15 cellular contexts compared by ENCODE assay signal in the genomic region with DNA sequence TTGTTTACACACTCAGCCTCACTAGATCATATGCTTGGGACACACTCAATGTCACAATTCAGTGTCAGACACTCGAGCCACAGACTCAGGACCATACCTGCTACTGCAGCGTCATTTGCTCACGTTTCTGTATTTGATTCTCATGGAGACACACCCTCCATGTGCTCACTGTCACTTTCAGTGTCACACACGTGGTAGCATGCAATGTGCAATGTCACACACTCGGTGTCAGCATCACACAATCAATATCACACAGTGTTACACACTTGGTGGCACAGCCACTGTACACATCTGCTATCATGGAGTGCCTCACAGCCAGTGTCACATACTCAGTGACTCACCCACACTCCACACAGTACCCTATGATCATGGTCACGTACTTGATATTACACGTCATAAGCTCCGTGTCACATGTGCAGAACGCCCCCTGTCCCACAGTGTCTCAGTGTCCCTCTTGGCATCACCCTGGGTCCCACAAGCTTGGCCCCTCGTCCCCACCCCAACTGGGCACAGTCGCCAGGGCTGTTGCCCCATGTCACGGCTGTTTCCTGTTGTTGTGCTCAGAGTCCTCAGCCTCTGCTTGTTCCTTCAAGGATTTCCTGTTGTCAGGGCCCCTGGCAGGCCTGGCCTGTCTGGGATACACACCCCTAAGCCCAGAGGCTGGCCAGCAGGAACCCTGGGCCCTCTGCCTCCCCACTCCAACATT. TPM values are rescaled to one million over a fixed set of nuclear protein-coding genes. Genes with fewer than 3 reads are reported as not detected.
DNase-seq lines count a peak whose midpoint lies in the region; ATAC-seq and TF ChIP-seq lines count a peak whose summit lies in the region.
"Had no signal": no experiment of that assay in that cellular context is flagged by ENCODE, and none has a peak within 500 bp of the region (broad histone marks: within the 10 kb centered on the region; RNA-seq: fewer than 3 reads in every experiment).

No MANE protein-coding gene starts in this region.

- no peaks in the 10 kb centered on the region for H3K27me3 ChIP-seq in prostate gland (replicated peaks; ENCODE audit: insufficient read depth)

- no peaks in the 10 kb centered on the region for H3K27me3 Mint-ChIP-seq in activated naive CD8-positive, alpha-beta T cell treated with anti-CD3 and anti-CD28 coated beads, Interleukin-2, amount 50 U/mL, for 24 hours

- ATAC-seq in activated naive CD8-positive, alpha-beta T cell treated with anti-CD3 and anti-CD28 coated beads, Interleukin-2, amount 50 U/mL, for 24 hours = peak; percentile 31
- peak; percentile 36 for ATAC-seq in left ventricle myocardium superior
- no peak for ATAC-seq in GM21825 (IDR thresholded peaks at IDR 0.05; ENCODE audit: unreplicated experiment)
- ATAC-seq in GM21528 (IDR thresholded peaks at IDR 0.05; ENCODE audit: low FRiP score, unreplicated experiment) = no peak
- ATAC-seq in GM21576 (IDR thresholded peaks at IDR 0.05; ENCODE audit: unreplicated experiment) = no peak

- DNase-seq in AG08395 (ENCODE audit: low spot score) (peak; percentile 57), left ventricle myocardium superior (peak; percentile 64), prostate gland (ENCODE audit: low spot score) (no peak), islet precursor cell (no peak)
- no peak for DNase-seq in activated naive CD8-positive, alpha-beta T cell treated with anti-CD3 and anti-CD28 coated beads, Interleukin-2, amount 50 U/mL, for 24 hours
- DNase-seq: activated B cell treated with CpG ODN at 0.5 μM for 24 hours, activated gamma-delta T cell, HCEC 1CT, NCI-H2227 treated with DMSO at 0.1 percent for 48 hours, RPMI8226 had no signal

- intact Hi-C loops in left ventricle myocardium superior (cut with micrococcal nuclease) = no loop called here
- intact Hi-C loops in prostate gland (cut with DNase I) = no loop called here

- peaks cover 11% of the 10 kb centered on the region for H3K4me1 ChIP-seq in prostate gland (replicated peaks)

- H3K4me3 ChIP-seq in prostate gland = no peak overlapping the region

- WGBS in prostate gland = 93% methylated on average over 12 of the region's 12 CpGs

- TF ChIP-seq CTCF in prostate gland (IDR thresholded peaks at IDR 0.05) = no peak

- H3K27ac ChIP-seq in prostate gland = peak overlapping the region; percentile 57 to 71
- H3K27ac ChIP-seq: neutrophil had no signal

- H3K36me3 Mint-ChIP-seq in activated naive CD8-positive, alpha-beta T cell treated with anti-CD3 and anti-CD28 coated beads, Interleukin-2, amount 50 U/mL, for 24 hours (ENCODE audit: low read depth) = no peaks in the 10 kb centered on the region

- no peak overlapping the region for H3K27ac Mint-ChIP-seq in activated naive CD8-positive, alpha-beta T cell treated with anti-CD3 and anti-CD28 coated beads, Interleukin-2, amount 50 U/mL, for 24 hours
- H3K27ac Mint-ChIP-seq: activated B cell treated with CpG ODN at 0.5 μM for 24 hours had no signal

- H3K36me3 ChIP-seq in prostate gland = no peaks in the 10 kb centered on the region
- H3K36me3 ChIP-seq: neutrophil had no signal

- H3K4me1 Mint-ChIP-seq in activated naive CD8-positive, alpha-beta T cell treated with anti-CD3 and anti-CD28 coated beads, Interleukin-2, amount 50 U/mL, for 24 hours = peaks cover 16% of the 10 kb centered on the region

- no peak overlapping the region for H3K4me3 Mint-ChIP-seq in activated naive CD8-positive, alpha-beta T cell treated with anti-CD3 and anti-CD28 coated beads, Interleukin-2, amount 50 U/mL, for 24 hours
- H3K4me3 Mint-ChIP-seq: activated B cell treated with CpG ODN at 0.5 μM for 24 hours had no signal

- no peaks in the 10 kb centered on the region for H3K9me3 Mint-ChIP-seq in activated naive CD8-positive, alpha-beta T cell treated with anti-CD3 and anti-CD28 coated beads, Interleukin-2, amount 50 U/mL, for 24 hours
- H3K9me3 Mint-ChIP-seq: activated B cell treated with CpG ODN at 0.5 μM for 24 hours had no signal

- TF ChIP-seq POLR2A in prostate gland (IDR thresholded peaks at IDR 0.05) = no peak

- no peaks in the 10 kb centered on the region for H3K9me3 ChIP-seq in prostate gland
- H3K9me3 ChIP-seq: neutrophil had no signal

RNA-seq across cellular contexts. Expression of a gene that starts 49.6 kb away (rescaled TPM):
- 30.0 TPM for total RNA-seq in left ventricle myocardium superior
- 10 to 100 TPM; 24.2 to 47.7 TPM for total RNA-seq in prostate gland
- total RNA-seq: G401 had no signal

Comparison
In these comparisons a context has a peak if more than half of its experiments do, and no peak if none do; other contexts are left out.
1. DNase-seq: peak in AG08395 (single experiment) and left ventricle myocardium superior (single experiment); none in activated naive CD8-positive, alpha-beta T cell treated with anti-CD3 and anti-CD28 coated beads, Interleukin-2, amount 50 U/mL, for 24 hours (single experiment), prostate gland (single experiment) and islet precursor cell (single experiment).
2. ATAC-seq: peak in activated naive CD8-positive, alpha-beta T cell treated with anti-CD3 and anti-CD28 coated beads, Interleukin-2, amount 50 U/mL, for 24 hours (single experiment) and left ventricle myocardium superior (single experiment); none in GM21825 (single experiment), GM21528 (single experiment) and GM21576 (single experiment).